Comparison of ENCODE assay signal across 8 cellular contexts in genomic region chr1:27137022-27137542, GRCh38. TPM values are rescaled to one million over a fixed set of nuclear protein-coding genes. Genes with fewer than 3 reads are reported as not detected.
DNase-seq lines count a peak whose midpoint lies in the region; ATAC-seq lines count a peak whose summit lies in the region.

No MANE protein-coding gene starts in this region.

- no peak overlapping the region for H3K4me3 ChIP-seq in mesenchymal stem cell (ENCODE audit: insufficient read depth in 1 of 2, low read depth in 1 of 2, low read length in 2 of 2)

- peak overlapping the region; percentile 100 for H3K27ac Mint-ChIP-seq in T-cell
- H3K27ac Mint-ChIP-seq in activated naive CD8-positive, alpha-beta T cell treated with anti-CD3 and anti-CD28 coated beads for 36 hours = peak overlapping the region; percentile 98

- no peak overlapping the region for H3K9ac ChIP-seq in mesenchymal stem cell (ENCODE audit: low read length)

- peaks cover 8% of the 10 kb centered on the region for H3K36me3 Mint-ChIP-seq in T-cell
- peaks cover 2% of the 10 kb centered on the region for H3K36me3 Mint-ChIP-seq in activated naive CD8-positive, alpha-beta T cell treated with anti-CD3 and anti-CD28 coated beads for 36 hours

- H4K8ac ChIP-seq in mesenchymal stem cell (ENCODE audit: low read length) = peak overlapping the region; percentile 87

- no peaks in the 10 kb centered on the region for H3K27me3 ChIP-seq in mesenchymal stem cell (ENCODE audit: control insufficient read depth in 1 of 2, insufficient read depth in 1 of 2, low read length in 2 of 2)

- 53% methylated on average over 10 of the region's 11 CpGs for WGBS in mesenchymal stem cell

- H3K9me3 ChIP-seq in mesenchymal stem cell (ENCODE audit: control insufficient read depth, low read length) = no peaks in the 10 kb centered on the region

- peaks cover 56 to 62% (median 62%) of the 10 kb centered on the region in 3 donors for H3K4me1 Mint-ChIP-seq in T-cell
- H3K4me1 Mint-ChIP-seq in activated naive CD8-positive, alpha-beta T cell treated with anti-CD3 and anti-CD28 coated beads for 36 hours = peaks cover 39% of the 10 kb centered on the region

- no peaks in the 10 kb centered on the region for H3K9me3 Mint-ChIP-seq in T-cell
- no peaks in the 10 kb centered on the region for H3K9me3 Mint-ChIP-seq in activated naive CD8-positive, alpha-beta T cell treated with anti-CD3 and anti-CD28 coated beads for 36 hours

- CTCF ChIA-PET in T-cell (lab: Charles Lee) = interaction anchor here (0.5 to 2.1 kb wide), 6 partner anchors 18 to 1806 kb away, joined by 3 to 11 read pairs (median 6); partner anchors contain the start of gene SLC9A1 (in 1 of the 2)

- no peak overlapping the region for H2AFZ ChIP-seq in mesenchymal stem cell (ENCODE audit: low read depth, low read length)

- peaks cover 52% of the 10 kb centered on the region for H3K79me1 ChIP-seq in mesenchymal stem cell (replicated peaks; ENCODE audit: low read length, poor library complexity, severe bottlenecking)

- POLR2A ChIA-PET in T-cell (lab: Charles Lee) = interaction anchor here (0.6 to 1.6 kb wide), 4 partner anchors 18 to 26 kb away, joined by 3 to 9 read pairs (median 5); partner anchors contain the start of gene SLC9A1 (in 2 of the 2)

- no peak overlapping the region for H3K27ac ChIP-seq in mesenchymal stem cell (ENCODE audit: low read length, poor library complexity, severe bottlenecking)

- peak; percentile 69 to 90 (median 82) for DNase-seq in T-cell
- DNase-seq in activated naive CD8-positive, alpha-beta T cell treated with anti-CD3 and anti-CD28 coated beads for 36 hours = peak; percentile 79
- peak; percentile 40 for DNase-seq in mesenchymal stem cell
- DNase-seq in stimulated activated CD8-positive, alpha-beta memory T cell treated with anti-CD3 and anti-CD28 coated beads, Interleukin-7, amount 100 ng/mL, for 24 hours (ENCODE audit: low read depth) = peak; percentile 53
- no peak for DNase-seq in cerebellar nuclear complex (lab: John Stamatoyannopoulos, UW)
- no peak for DNase-seq in AG08395 (ENCODE audit: low spot score)

- H4K91ac ChIP-seq in mesenchymal stem cell (ENCODE audit: low read length) = peak overlapping the region; percentile 83

- H3K4me2 ChIP-seq in mesenchymal stem cell (ENCODE audit: low read length, poor library complexity, severe bottlenecking) = no peak overlapping the region

- peak overlapping the region; percentile 32 to 90 for H3K4ac ChIP-seq in mesenchymal stem cell (ENCODE audit: low read depth in 1 of 2, low read length in 2 of 2)

- peak overlapping the region; percentile 12 for H2BK120ac ChIP-seq in mesenchymal stem cell (ENCODE audit: low read depth, low read length)

- peak; percentile 58 for ATAC-seq in GM19351 (IDR thresholded peaks at IDR 0.05; ENCODE audit: unreplicated experiment)
- ATAC-seq in T-cell (replicated peaks in 1 of 4) = peak; percentile 94 to 99 (median 98)
- no peak for ATAC-seq in HG02763 (IDR thresholded peaks at IDR 0.05; ENCODE audit: unreplicated experiment)

- no peak overlapping the region for H2BK5ac ChIP-seq in mesenchymal stem cell (ENCODE audit: low read depth, low read length, poor library complexity, severe bottlenecking)

- H3K14ac ChIP-seq in mesenchymal stem cell (ENCODE audit: low read length in 2 of 2) = peak overlapping the region in 1 of 2 experiments; percentile 45

- H2BK15ac ChIP-seq in mesenchymal stem cell (ENCODE audit: low read depth, poor library complexity, severe bottlenecking) = peak overlapping the region; percentile 62

- peaks cover 22% of the 10 kb centered on the region for H3K4me1 ChIP-seq in mesenchymal stem cell (ENCODE audit: control insufficient read depth, insufficient read depth, low read depth, low read length)

- peak overlapping the region; percentile 84 to 91 (median 86) for H3K4me3 Mint-ChIP-seq in T-cell
- peak overlapping the region; percentile 84 for H3K4me3 Mint-ChIP-seq in activated naive CD8-positive, alpha-beta T cell treated with anti-CD3 and anti-CD28 coated beads for 36 hours

- H3K27me3 Mint-ChIP-seq in T-cell = no peaks in the 10 kb centered on the region
- no peaks in the 10 kb centered on the region for H3K27me3 Mint-ChIP-seq in activated naive CD8-positive, alpha-beta T cell treated with anti-CD3 and anti-CD28 coated beads for 36 hours

- H2AK5ac ChIP-seq in mesenchymal stem cell (ENCODE audit: low read length, severe bottlenecking) = peak overlapping the region; percentile 47

- H2BK12ac ChIP-seq in mesenchymal stem cell (ENCODE audit: low read length in 2 of 2) = peak overlapping the region; percentile 1 to 6

- peak overlapping the region; percentile 78 to 92 for H3K18ac ChIP-seq in mesenchymal stem cell (ENCODE audit: low read depth in 1 of 2, low read length in 2 of 2)

- no peak overlapping the region for H3K23ac ChIP-seq in mesenchymal stem cell (ENCODE audit: low read length in 2 of 2)

- H3K36me3 ChIP-seq in mesenchymal stem cell (ENCODE audit: control insufficient read depth in 1 of 2, insufficient read depth in 2 of 2, low read depth in 1 of 2, low read length in 2 of 2) = peaks cover 8 to 11% of the 10 kb centered on the region in 2 experiments

RNA-seq across cellular contexts. Expression of gene SLC9A1, which starts 17.8 kb away (rescaled TPM):
- total RNA-seq in T-cell = 10 to 100 TPM; 14.6 to 24.4 (median 18.5) TPM
- 10 to 100 TPM; 19.8 to 22.4 TPM for total RNA-seq in activated naive CD8-positive, alpha-beta T cell treated with anti-CD3 and anti-CD28 coated beads for 36 hours
- polyA plus RNA-seq in mesenchymal stem cell (2013, experiment 1 of 2) = 37.0 TPM
- polyA plus RNA-seq in mesenchymal stem cell (2013, experiment 2 of 2) = 36.1 TPM

Comparison
In these comparisons a context has a peak if more than half of its experiments do, and no peak if none do; other contexts are left out.
1. DNase-seq: peak in T-cell (34 of 34), activated naive CD8-positive, alpha-beta T cell treated with anti-CD3 and anti-CD28 coated beads for 36 hours (single experiment), mesenchymal stem cell (single experiment) and stimulated activated CD8-positive, alpha-beta memory T cell treated with anti-CD3 and anti-CD28 coated beads, Interleukin-7, amount 100 ng/mL, for 24 hours (single experiment); none in cerebellar nuclear complex (0 of 2) and AG08395 (single experiment).